8 cellular contexts compared by ENCODE assay signal in the genomic region with DNA sequence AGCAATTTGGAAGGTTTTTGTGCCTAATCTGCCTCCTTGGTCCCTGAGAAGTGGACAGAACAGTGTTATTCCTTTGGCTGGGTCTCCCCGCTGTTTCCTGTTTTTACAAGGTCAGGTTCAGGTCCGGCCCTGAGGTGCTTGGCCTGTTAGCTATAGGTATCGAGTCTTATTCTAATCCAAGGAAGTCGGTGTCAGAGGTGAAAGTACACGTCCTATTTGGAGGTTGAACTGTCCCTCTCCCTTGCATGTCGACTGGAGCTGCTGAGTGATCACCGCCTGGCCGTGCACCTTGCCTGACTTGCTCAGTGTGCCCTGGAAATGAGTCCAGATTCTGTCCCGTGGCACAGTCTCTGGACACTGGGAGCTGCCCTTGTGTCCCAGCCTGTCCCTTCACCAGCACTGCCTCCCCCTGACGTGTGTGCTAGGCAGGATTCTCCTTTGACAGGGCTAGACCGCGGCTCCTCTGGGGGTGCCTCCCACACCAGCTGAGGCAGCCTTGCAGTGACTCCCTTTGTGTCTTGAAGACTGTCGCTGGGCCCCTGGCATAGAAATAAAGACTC.
DNase-seq lines count a peak whose midpoint lies in the region; ATAC-seq, FAIRE-seq and TF ChIP-seq lines count a peak whose summit lies in the region.

No MANE protein-coding gene starts in this region.

- no peak overlapping the region for H3K27ac ChIP-seq in K562 (ENCODE audit: extremely low read depth, low read depth, low read length)
- no peak overlapping the region for H3K27ac ChIP-seq in testis

- H3K9ac ChIP-seq in K562 (ENCODE audit: insufficient read depth in 1 of 2, low read depth in 2 of 2, low read length in 2 of 2) = peak overlapping the region in 1 of 2 experiments; percentile 84; a peak in 2 of 4 replicates

- CTCF ChIA-PET in activated CD4-positive, alpha-beta T cell treated with anti-CD3 and anti-CD28 coated beads for 36 hours (lab: Charles Lee) = interaction anchor here (1.0 to 4.5 kb wide), 4 partner anchors 8 to 61 kb away, joined by 3 to 28 read pairs (median 11); no protein-coding TSS in a partner anchor
- CTCF ChIA-PET in K562 (lab: Yijun Ruan, JAX; ENCODE audit: low intra/inter-chr PET ratio) = no interaction called here

- FAIRE-seq in K562 (lab: Jason Lieb, UNC) = no peak

- H3K27me3 ChIP-seq in K562 (ENCODE audit: control insufficient read depth in 2 of 2, insufficient read depth in 2 of 2, low read length in 2 of 2) (no peaks in the 10 kb centered on the region), testis (no peaks in the 10 kb centered on the region)

- H3K79me2 ChIP-seq in K562 (ENCODE audit: control insufficient read depth, insufficient read depth, low read length) = no peaks in the 10 kb centered on the region; the same call in 2 of the 3 replicates

- no peak for TF ChIP-seq RAD21 in K562 (CRISPR knock-in tag; conservative IDR thresholded peaks at IDR 0.05 in 1 of 2, IDR thresholded peaks at IDR 0.05 in 1 of 2)

- 52% methylated on average over 11 of the region's 13 CpGs for WGBS in K562 (ENCODE audit: insufficient coverage, low coverage, missing lambda C conversion rate)
- 41 to 47% methylated on average over 11 to 13 of the region's 13 CpGs for WGBS in testis, 2 donors

- H3K4me2 ChIP-seq in K562 (ENCODE audit: insufficient read depth, low read length) = no peak overlapping the region

- H3K36me3 Mint-ChIP-seq in activated CD4-positive, alpha-beta T cell treated with anti-CD3 and anti-CD28 coated beads for 36 hours (ENCODE audit: low read depth) = peaks cover 30% of the 10 kb centered on the region

- peak; percentile 11 for ATAC-seq in activated CD4-positive, alpha-beta T cell treated with anti-CD3 and anti-CD28 coated beads for 36 hours
- ATAC-seq in K562 (peak; percentile 69), HG03460 (IDR thresholded peaks at IDR 0.05; ENCODE audit: unreplicated experiment) (no peak), HG03469 (IDR thresholded peaks at IDR 0.05; ENCODE audit: unreplicated experiment) (no peak)

- no peak overlapping the region for H3K4me3 Mint-ChIP-seq in activated CD4-positive, alpha-beta T cell treated with anti-CD3 and anti-CD28 coated beads for 36 hours

- no peaks in the 10 kb centered on the region for H3K9me3 Mint-ChIP-seq in activated CD4-positive, alpha-beta T cell treated with anti-CD3 and anti-CD28 coated beads for 36 hours (ENCODE audit: low read depth)

- peaks cover 56% of the 10 kb centered on the region for H3K4me1 Mint-ChIP-seq in activated CD4-positive, alpha-beta T cell treated with anti-CD3 and anti-CD28 coated beads for 36 hours

- H3K27ac Mint-ChIP-seq in activated CD4-positive, alpha-beta T cell treated with anti-CD3 and anti-CD28 coated beads for 36 hours = peak overlapping the region; percentile 44

- H3K4me3 ChIP-seq in K562 = no peak overlapping the region
- H3K4me3 ChIP-seq in testis = no peak overlapping the region

- peak; percentile 40 for DNase-seq in activated CD4-positive, alpha-beta T cell treated with anti-CD3 and anti-CD28 coated beads for 36 hours
- DNase-seq in activated CD4-positive, alpha-beta T cell treated with anti-CD3 and anti-CD28 coated beads, Interleukin-2, amount 50 U/mL, for 1 hour = no peak
- peak in 1 of 4 experiments; percentile 5 for DNase-seq in K562 (ENCODE audit: extremely low read depth in 1 of 4, low spot score in 3 of 4)
- DNase-seq in medulla oblongata (ENCODE audit: extremely low spot score) = peak; percentile 50
- peak; percentile 71 for DNase-seq in testis
- DNase-seq in NCI-H2107 treated with DMSO at 0.1 percent for 48 hours (lab: John Stamatoyannopoulos, UW; ENCODE audit: unreplicated experiment) = no peak

- TF ChIP-seq EP300 in K562 (IDR thresholded peaks at IDR 0.05; ENCODE audit: low read length) = no peak

- H3K9me3 ChIP-seq in K562 (replicated peaks; ENCODE audit: control insufficient read depth, insufficient read depth, low read depth, low read length) (no peaks in the 10 kb centered on the region), testis (no peaks in the 10 kb centered on the region)

- H3K4me1 ChIP-seq in K562 (replicated peaks in 1 of 2; ENCODE audit: control insufficient read depth in 2 of 2, insufficient read depth in 2 of 2, low read length in 2 of 2) (peaks cover 0 to 11% of the 10 kb centered on the region in 2 experiments; a peak in 3 of 5 replicates), testis (peaks cover 14% of the 10 kb centered on the region)

- TF ChIP-seq POLR2A in K562 (conservative IDR thresholded peaks at IDR 0.05) (no peak), testis (IDR thresholded peaks at IDR 0.05) (no peak)

- H3K36me3 ChIP-seq in K562 (ENCODE audit: control insufficient read depth, insufficient read depth, low read length) (peaks cover 5% of the 10 kb centered on the region; the same call in 1 of the 3 replicates), testis (ENCODE audit: low read depth, missing control alignments) (no peaks in the 10 kb centered on the region)

- H3K27me3 Mint-ChIP-seq in activated CD4-positive, alpha-beta T cell treated with anti-CD3 and anti-CD28 coated beads for 36 hours = no peaks in the 10 kb centered on the region

- H4K20me1 ChIP-seq in K562 (replicated peaks; ENCODE audit: control insufficient read depth, insufficient read depth, low read length) = no peaks in the 10 kb centered on the region

- H2AFZ ChIP-seq in K562 (ENCODE audit: low read depth, low read length) = no peak overlapping the region

- POLR2A ChIA-PET in activated CD4-positive, alpha-beta T cell treated with anti-CD3 and anti-CD28 coated beads for 36 hours (lab: Charles Lee) = interaction anchor here (0.6 to 1.0 kb wide), 3 partner anchors 29 to 459 kb away, joined by 3 read pairs; no protein-coding TSS in a partner anchor
- POLR2A ChIA-PET in K562 (lab: Yijun Ruan, JAX) = interaction anchor here (1.0 kb wide), 1 partner anchor 119 kb away, joined by 3 read pairs; no protein-coding TSS in a partner anchor

- TF ChIP-seq CTCF in K562 (IDR thresholded peaks at IDR 0.05 in 2 of 3, conservative IDR thresholded peaks at IDR 0.05 in 1 of 3; ENCODE audit: insufficient read depth in 2 of 3, low read depth in 1 of 3, low read length in 3 of 3) = no peak
- TF ChIP-seq CTCF in testis (IDR thresholded peaks at IDR 0.05) = no peak

- peaks cover 2% of the 10 kb centered on the region for H3K9me1 ChIP-seq in K562 (ENCODE audit: control insufficient read depth, insufficient read depth, low read length)

- in situ Hi-C loops in K562 (cut with MboI) = no loop called here

- no TSS peak for BruUV-seq in K562 (replicated peaks; lab: Mats Ljungman, UMichigan)

- intact Hi-C loops in activated CD4-positive, alpha-beta T cell treated with anti-CD3 and anti-CD28 coated beads for 36 hours (cut with DNase I, micrococcal nuclease) = no loop called here
- intact Hi-C loops in K562 (cut with micrococcal nuclease) = no loop called here
- intact Hi-C loops in testis (cut with DNase I; ENCODE audit: low total_unique reads) = no loop called here

TF ChIP-seq in K562, 482 proteins besides CTCF, POLR2A, EP300 and RAD21:
- TF ChIP-seq TAL1 (IDR thresholded peaks at IDR 0.05) (no peak), PHF21A (IDR thresholded peaks at IDR 0.05; ENCODE audit: borderline replicate concordance, low read depth) (no peak), RBM22 (IDR thresholded peaks at IDR 0.05; ENCODE audit: low read depth, low read length, poor library complexity, severe bottlenecking) (no peak), HDAC1 (IDR thresholded peaks at IDR 0.05) (no peak)
- TF ChIP-seq, protein P1, sequence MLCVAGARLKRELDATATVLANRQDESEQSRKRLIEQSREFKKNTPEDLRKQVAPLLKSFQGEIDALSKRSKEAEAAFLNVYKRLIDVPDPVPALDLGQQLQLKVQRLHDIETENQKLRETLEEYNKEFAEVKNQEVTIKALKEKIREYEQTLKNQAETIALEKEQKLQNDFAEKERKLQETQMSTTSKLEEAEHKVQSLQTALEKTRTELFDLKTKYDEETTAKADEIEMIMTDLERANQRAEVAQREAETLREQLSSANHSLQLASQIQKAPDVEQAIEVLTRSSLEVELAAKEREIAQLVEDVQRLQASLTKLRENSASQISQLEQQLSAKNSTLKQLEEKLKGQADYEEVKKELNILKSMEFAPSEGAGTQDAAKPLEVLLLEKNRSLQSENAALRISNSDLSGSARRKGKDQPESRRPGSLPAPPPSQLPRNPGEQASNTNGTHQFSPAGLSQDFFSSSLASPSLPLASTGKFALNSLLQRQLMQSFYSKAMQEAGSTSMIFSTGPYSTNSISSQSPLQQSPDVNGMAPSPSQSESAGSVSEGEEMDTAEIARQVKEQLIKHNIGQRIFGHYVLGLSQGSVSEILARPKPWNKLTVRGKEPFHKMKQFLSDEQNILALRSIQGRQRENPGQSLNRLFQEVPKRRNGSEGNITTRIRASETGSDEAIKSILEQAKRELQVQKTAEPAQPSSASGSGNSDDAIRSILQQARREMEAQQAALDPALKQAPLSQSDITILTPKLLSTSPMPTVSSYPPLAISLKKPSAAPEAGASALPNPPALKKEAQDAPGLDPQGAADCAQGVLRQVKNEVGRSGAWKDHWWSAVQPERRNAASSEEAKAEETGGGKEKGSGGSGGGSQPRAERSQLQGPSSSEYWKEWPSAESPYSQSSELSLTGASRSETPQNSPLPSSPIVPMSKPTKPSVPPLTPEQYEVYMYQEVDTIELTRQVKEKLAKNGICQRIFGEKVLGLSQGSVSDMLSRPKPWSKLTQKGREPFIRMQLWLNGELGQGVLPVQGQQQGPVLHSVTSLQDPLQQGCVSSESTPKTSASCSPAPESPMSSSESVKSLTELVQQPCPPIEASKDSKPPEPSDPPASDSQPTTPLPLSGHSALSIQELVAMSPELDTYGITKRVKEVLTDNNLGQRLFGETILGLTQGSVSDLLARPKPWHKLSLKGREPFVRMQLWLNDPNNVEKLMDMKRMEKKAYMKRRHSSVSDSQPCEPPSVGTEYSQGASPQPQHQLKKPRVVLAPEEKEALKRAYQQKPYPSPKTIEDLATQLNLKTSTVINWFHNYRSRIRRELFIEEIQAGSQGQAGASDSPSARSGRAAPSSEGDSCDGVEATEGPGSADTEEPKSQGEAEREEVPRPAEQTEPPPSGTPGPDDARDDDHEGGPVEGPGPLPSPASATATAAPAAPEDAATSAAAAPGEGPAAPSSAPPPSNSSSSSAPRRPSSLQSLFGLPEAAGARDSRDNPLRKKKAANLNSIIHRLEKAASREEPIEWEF (CRISPR knock-in tag; IDR thresholded peaks at IDR 0.05) = no peak

Comparison
In these comparisons a context has a peak if more than half of its experiments do, and no peak if none do; other contexts are left out.
1. DNase-seq: peak in activated CD4-positive, alpha-beta T cell treated with anti-CD3 and anti-CD28 coated beads for 36 hours (single experiment), medulla oblongata (single experiment) and testis (single experiment); none in activated CD4-positive, alpha-beta T cell treated with anti-CD3 and anti-CD28 coated beads, Interleukin-2, amount 50 U/mL, for 1 hour (single experiment) and NCI-H2107 treated with DMSO at 0.1 percent for 48 hours (single experiment).
2. ATAC-seq: peak in activated CD4-positive, alpha-beta T cell treated with anti-CD3 and anti-CD28 coated beads for 36 hours (single experiment) and K562 (single experiment); none in HG03460 (single experiment) and HG03469 (single experiment).